In the genomic region with DNA sequence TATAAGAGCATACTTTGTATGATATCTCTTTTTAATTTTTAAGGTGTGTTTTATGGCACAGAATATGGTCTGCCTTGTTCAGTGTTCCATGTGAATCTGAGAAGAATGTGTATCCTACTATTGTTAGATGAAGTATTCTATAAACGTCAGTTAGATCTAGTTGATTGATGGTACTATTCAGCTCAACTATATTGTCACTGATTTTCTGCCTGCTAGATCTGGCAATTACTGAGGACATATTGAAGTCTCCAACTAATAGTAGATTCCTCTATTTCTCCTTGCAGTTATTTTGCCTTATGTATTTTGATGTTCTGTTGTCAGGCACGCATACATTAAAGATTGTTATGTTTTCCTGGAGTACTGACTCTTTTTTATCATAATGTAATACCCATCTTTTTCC, we compare ENCODE assay signal across 43 cellular contexts. TPM values are rescaled to one million over a fixed set of nuclear protein-coding genes. Genes with fewer than 3 reads are reported as not detected.
"Had no signal": no experiment of that assay in that cellular context is flagged by ENCODE, and none has a peak within 500 bp of the region (broad histone marks: within the 10 kb centered on the region; RNA-seq: fewer than 3 reads in every experiment).

No MANE protein-coding gene starts in this region.

- H3K36me3 Mint-ChIP-seq: activated naive CD8-positive, alpha-beta T cell; activated naive CD8-positive, alpha-beta T cell treated with anti-CD3 and anti-CD28 coated beads for 36 hours; brain had no signal

- H3K9me3 Mint-ChIP-seq: activated naive CD4-positive, alpha-beta T cell treated with anti-CD3 and anti-CD28 coated beads, Interleukin-2, amount 50 U/mL, for 24 hours; activated naive CD8-positive, alpha-beta T cell treated with anti-CD3 and anti-CD28 coated beads for 36 hours; activated naive CD8-positive, alpha-beta T cell treated with anti-CD3 and anti-CD28 coated beads, Interleukin-2, amount 10 ng/mL, durations not matched to agents 7 days and 5 days; activated T-cell treated with anti-CD3 and anti-CD28 coated beads, Interleukin-2, amount 50 U/mL, for 24 hours; activated T-cell treated with anti-CD3 and anti-CD28 coated beads, Interleukin-2, amount 50 U/mL, for 4 hours; activated T-cell treated with anti-CD3 and anti-CD28 coated beads, Interleukin-2, amount 50 U/mL, for 72 hours; activated T-helper 1 cell treated with anti-CD3 and anti-CD28 coated beads, Interleukin-12 subunit alpha, Interleukin-12 subunit beta, Interleukin-2, Interleukin-4 antibody, amounts not matched to agents 30 ng/mL and 10 ng/mL and 1 ng/mL, durations not matched to agents 14 hours and 24 hours and 36 hours; activated T-helper 17 cell treated with anti-CD3 and anti-CD28 coated beads, Interleukin-2, amount 50 U/mL, for 72 hours; activated T-helper 2 cell treated with anti-CD3 and anti-CD28 coated beads, Interferon-gamma antibody, Interleukin-2, Interleukin-4, amounts not matched to agents 10 μg/mL and 5 μg/mL and 100 μg/mL, durations not matched to agents 14 hours and 24 hours and 36 hours; central memory CD8-positive, alpha-beta T cell had no signal

- ATAC-seq: activated naive CD4-positive, alpha-beta T cell treated with anti-CD3 and anti-CD28 coated beads, Interleukin-2, amount 50 U/mL, for 72 hours; activated naive CD8-positive, alpha-beta T cell treated with anti-CD3 and anti-CD28 coated beads, Interleukin-2, amount 50 U/mL, for 24 hours; activated T-cell treated with anti-CD3 and anti-CD28 coated beads, Interleukin-2, amount 50 U/mL, for 4 hours; activated T-cell treated with anti-CD3 and anti-CD28 coated beads, Interleukin-2, amount 50 U/mL, for 72 hours; activated T-helper 17 cell treated with anti-CD3 and anti-CD28 coated beads, Interleukin-2, amount 50 U/mL, for 72 hours; body of pancreas had no signal

- H3K27ac Mint-ChIP-seq: activated naive CD4-positive, alpha-beta T cell treated with anti-CD3 and anti-CD28 coated beads for 36 hours; activated naive CD4-positive, alpha-beta T cell treated with anti-CD3 and anti-CD28 coated beads, Interleukin-2, amount 10 ng/mL, durations not matched to agents 7 days and 5 days; activated naive CD4-positive, alpha-beta T cell treated with anti-CD3 and anti-CD28 coated beads, Interleukin-2, amount 50 U/mL, for 24 hours; activated naive CD4-positive, alpha-beta T cell treated with anti-CD3 and anti-CD28 coated beads, Interleukin-2, amount 50 U/mL, for 72 hours; activated naive CD8-positive, alpha-beta T cell; activated naive CD8-positive, alpha-beta T cell treated with anti-CD3 and anti-CD28 coated beads for 36 hours; activated naive CD8-positive, alpha-beta T cell treated with anti-CD3 and anti-CD28 coated beads, Interleukin-2, amount 10 ng/mL, durations not matched to agents 7 days and 5 days; activated naive CD8-positive, alpha-beta T cell treated with anti-CD3 and anti-CD28 coated beads, Interleukin-2, amount 50 U/mL, for 24 hours; activated T-cell treated with anti-CD3 and anti-CD28 coated beads, Interleukin-2, amount 50 U/mL, for 24 hours; activated T-cell treated with anti-CD3 and anti-CD28 coated beads, Interleukin-2, amount 50 U/mL, for 72 hours; activated T-helper 1 cell treated with anti-CD3 and anti-CD28 coated beads, Interleukin-12 subunit alpha, Interleukin-12 subunit beta, Interleukin-2, Interleukin-4 antibody, amounts not matched to agents 30 ng/mL and 10 ng/mL and 1 ng/mL, durations not matched to agents 14 hours and 24 hours and 36 hours; activated T-helper 17 cell treated with anti-CD3 and anti-CD28 coated beads, Interleukin-2, amount 50 U/mL, for 72 hours; activated T-helper 2 cell treated with anti-CD3 and anti-CD28 coated beads, Interferon-gamma antibody, Interleukin-2, Interleukin-4, amounts not matched to agents 10 μg/mL and 5 μg/mL and 100 μg/mL, durations not matched to agents 14 hours and 24 hours and 36 hours; brain had no signal

- H3K27ac ChIP-seq: adrenal gland, ascending aorta, body of pancreas, brain microvascular endothelial cell, breast epithelium, cardiac muscle cell had no signal

- H3K27me3 Mint-ChIP-seq: activated naive CD4-positive, alpha-beta T cell treated with anti-CD3 and anti-CD28 coated beads, Interleukin-2, amount 50 U/mL, for 24 hours; activated naive CD8-positive, alpha-beta T cell; activated naive CD8-positive, alpha-beta T cell treated with anti-CD3 and anti-CD28 coated beads, Interleukin-2, amount 50 U/mL, for 24 hours; activated T-helper 17 cell treated with anti-CD3 and anti-CD28 coated beads, Interleukin-2, amount 50 U/mL, for 72 hours; brain had no signal

- H3K4me1 ChIP-seq: adrenal gland, ascending aorta, body of pancreas, breast epithelium had no signal

- H3K4me3 Mint-ChIP-seq: activated naive CD4-positive, alpha-beta T cell treated with anti-CD3 and anti-CD28 coated beads for 36 hours; activated naive CD4-positive, alpha-beta T cell treated with anti-CD3 and anti-CD28 coated beads, Interleukin-2, amount 10 ng/mL, durations not matched to agents 7 days and 5 days; activated naive CD4-positive, alpha-beta T cell treated with anti-CD3 and anti-CD28 coated beads, Interleukin-2, amount 50 U/mL, for 24 hours; activated naive CD8-positive, alpha-beta T cell; activated naive CD8-positive, alpha-beta T cell treated with anti-CD3 and anti-CD28 coated beads for 36 hours; activated naive CD8-positive, alpha-beta T cell treated with anti-CD3 and anti-CD28 coated beads, Interleukin-2, amount 10 ng/mL, durations not matched to agents 7 days and 5 days; activated naive CD8-positive, alpha-beta T cell treated with anti-CD3 and anti-CD28 coated beads, Interleukin-2, amount 50 U/mL, for 24 hours; activated T-cell treated with anti-CD3 and anti-CD28 coated beads, Interleukin-2, amount 50 U/mL, for 24 hours; activated T-cell treated with anti-CD3 and anti-CD28 coated beads, Interleukin-2, amount 50 U/mL, for 4 hours; activated T-cell treated with anti-CD3 and anti-CD28 coated beads, Interleukin-2, amount 50 U/mL, for 72 hours; activated T-helper 1 cell treated with anti-CD3 and anti-CD28 coated beads, Interleukin-12 subunit alpha, Interleukin-12 subunit beta, Interleukin-2, Interleukin-4 antibody, amounts not matched to agents 30 ng/mL and 10 ng/mL and 1 ng/mL, durations not matched to agents 14 hours and 24 hours and 36 hours; activated T-helper 17 cell treated with anti-CD3 and anti-CD28 coated beads, Interleukin-2, amount 50 U/mL, for 72 hours; brain; central memory CD8-positive, alpha-beta T cell had no signal

- H3K4me1 Mint-ChIP-seq: activated naive CD8-positive, alpha-beta T cell treated with anti-CD3 and anti-CD28 coated beads for 36 hours; activated naive CD8-positive, alpha-beta T cell treated with anti-CD3 and anti-CD28 coated beads, Interleukin-2, amount 10 ng/mL, durations not matched to agents 7 days and 5 days; activated T-helper 17 cell treated with anti-CD3 and anti-CD28 coated beads, Interleukin-2, amount 50 U/mL, for 72 hours; central memory CD8-positive, alpha-beta T cell had no signal

- H3K4me3 ChIP-seq: adrenal gland, ascending aorta, body of pancreas, breast epithelium, cardiac muscle cell had no signal

- H3K9me3 ChIP-seq: adrenal gland, ascending aorta, body of pancreas had no signal

- FAIRE-seq: bronchial epithelial cell had no signal

- H3K36me3 ChIP-seq: adrenal gland, ascending aorta, brain microvascular endothelial cell, breast epithelium, cardiac muscle cell had no signal

- DNase-seq: activated effector memory CD4-positive, alpha-beta T cell treated with anti-CD3 and anti-CD28 coated beads, Interleukin-2, amount 50 U/mL, for 16 hours; activated effector memory CD4-positive, alpha-beta T cell treated with Interleukin-2 at 50 U/mL for 16 hours; activated gamma-delta T cell; activated gamma-delta T cell treated with Interleukin-2 at 50 U/mL for 16 hours; activated naive CD4-positive, alpha-beta T cell; activated naive CD4-positive, alpha-beta T cell treated with anti-CD3 and anti-CD28 coated beads for 36 hours; activated naive CD4-positive, alpha-beta T cell treated with anti-CD3 and anti-CD28 coated beads, Interleukin-2, amount 10 ng/mL, durations not matched to agents 7 days and 5 days; activated naive CD4-positive, alpha-beta T cell treated with anti-CD3 and anti-CD28 coated beads, Interleukin-2, amount 50 U/mL, for 16 hours; activated naive CD4-positive, alpha-beta T cell treated with Interleukin-2 at 50 U/mL for 16 hours; activated naive CD8-positive, alpha-beta T cell treated with anti-CD3 and anti-CD28 coated beads for 36 hours; activated naive CD8-positive, alpha-beta T cell treated with anti-CD3 and anti-CD28 coated beads, Interleukin-2, amount 10 ng/mL, durations not matched to agents 7 days and 5 days; activated naive CD8-positive, alpha-beta T cell treated with anti-CD3 and anti-CD28 coated beads, Interleukin-2, amount 50 U/mL, for 24 hours; activated T-cell treated with anti-CD3 and anti-CD28 coated beads for 4 hours; activated T-cell treated with anti-CD3 and anti-CD28 coated beads, Interleukin-2, amount 50 U/mL, for 1 hour; activated T-cell treated with anti-CD3 and anti-CD28 coated beads, Interleukin-2, amount 50 U/mL, for 24 hours; activated T-cell treated with anti-CD3 and anti-CD28 coated beads, Interleukin-2, amount 50 U/mL, for 4 hours; activated T-cell treated with anti-CD3 and anti-CD28 coated beads, Interleukin-2, amount 50 U/mL, for 48 hours; activated T-cell treated with anti-CD3 and anti-CD28 coated beads, Interleukin-2, amount 50 U/mL, for 72 hours; adrenal gland; amniotic stem cell; amygdala; anterior cingulate cortex; aorta; body of pancreas; brain microvascular endothelial cell; caudate nucleus; central memory CD4-positive, alpha-beta T cell; cerebellar nuclear complex had no signal

- H3K27me3 ChIP-seq: ascending aorta, body of pancreas, brain microvascular endothelial cell, cardiac muscle cell had no signal

RNA-seq across cellular contexts. Expression of a gene that starts 39.8 kb away (rescaled TPM):
- total RNA-seq: activated naive CD4-positive, alpha-beta T cell treated with anti-CD3 and anti-CD28 coated beads for 36 hours; activated naive CD8-positive, alpha-beta T cell treated with anti-CD3 and anti-CD28 coated beads for 36 hours; activated naive CD8-positive, alpha-beta T cell treated with anti-CD3 and anti-CD28 coated beads, Interleukin-2, amount 10 ng/mL, durations not matched to agents 7 days and 5 days; activated T-cell treated with anti-CD3 and anti-CD28 coated beads, Interleukin-2, amount 50 U/mL, for 4 hours; activated T-cell treated with anti-CD3 and anti-CD28 coated beads, Interleukin-2, amount 50 U/mL, for 72 hours; activated T-helper 1 cell treated with anti-CD3 and anti-CD28 coated beads, Interleukin-12 subunit alpha, Interleukin-12 subunit beta, Interleukin-2, Interleukin-4 antibody, amounts not matched to agents 30 ng/mL and 10 ng/mL and 1 ng/mL, durations not matched to agents 14 hours and 24 hours and 36 hours; activated T-helper 17 cell treated with anti-CD3 and anti-CD28 coated beads, Interleukin-2, amount 50 U/mL, for 72 hours; activated T-helper 2 cell treated with anti-CD3 and anti-CD28 coated beads, Interferon-gamma antibody, Interleukin-2, Interleukin-4, amounts not matched to agents 10 μg/mL and 5 μg/mL and 100 μg/mL, durations not matched to agents 14 hours and 24 hours and 36 hours; adrenal gland; aorta; ascending aorta; body of pancreas; breast epithelium; bronchial epithelial cell; cardiac muscle cell; cardiac septum; cerebellum had no signal
- polyA plus RNA-seq: adipose tissue, adrenal gland, aorta, cardiac muscle cell had no signal

RNA-seq across cellular contexts. Expression of a gene that starts 52.3 kb away (rescaled TPM):
- total RNA-seq: activated naive CD4-positive, alpha-beta T cell treated with anti-CD3 and anti-CD28 coated beads for 36 hours; activated naive CD4-positive, alpha-beta T cell treated with anti-CD3 and anti-CD28 coated beads, Interleukin-2, amount 50 U/mL, for 72 hours; activated naive CD8-positive, alpha-beta T cell treated with anti-CD3 and anti-CD28 coated beads for 36 hours; activated naive CD8-positive, alpha-beta T cell treated with anti-CD3 and anti-CD28 coated beads, Interleukin-2, amount 10 ng/mL, durations not matched to agents 7 days and 5 days; activated T-cell treated with anti-CD3 and anti-CD28 coated beads, Interleukin-2, amount 50 U/mL, for 4 hours; activated T-cell treated with anti-CD3 and anti-CD28 coated beads, Interleukin-2, amount 50 U/mL, for 72 hours; activated T-helper 1 cell treated with anti-CD3 and anti-CD28 coated beads, Interleukin-12 subunit alpha, Interleukin-12 subunit beta, Interleukin-2, Interleukin-4 antibody, amounts not matched to agents 30 ng/mL and 10 ng/mL and 1 ng/mL, durations not matched to agents 14 hours and 24 hours and 36 hours; activated T-helper 17 cell treated with anti-CD3 and anti-CD28 coated beads, Interleukin-2, amount 50 U/mL, for 72 hours; activated T-helper 2 cell treated with anti-CD3 and anti-CD28 coated beads, Interferon-gamma antibody, Interleukin-2, Interleukin-4, amounts not matched to agents 10 μg/mL and 5 μg/mL and 100 μg/mL, durations not matched to agents 14 hours and 24 hours and 36 hours; adrenal gland; aorta; ascending aorta; body of pancreas; breast epithelium; bronchial epithelial cell; cardiac muscle cell; cardiac septum; cerebellum had no signal
- polyA plus RNA-seq: adipose tissue, adrenal gland, aorta, cardiac muscle cell had no signal
